26 cellular contexts compared by ENCODE assay signal in the genomic region with DNA sequence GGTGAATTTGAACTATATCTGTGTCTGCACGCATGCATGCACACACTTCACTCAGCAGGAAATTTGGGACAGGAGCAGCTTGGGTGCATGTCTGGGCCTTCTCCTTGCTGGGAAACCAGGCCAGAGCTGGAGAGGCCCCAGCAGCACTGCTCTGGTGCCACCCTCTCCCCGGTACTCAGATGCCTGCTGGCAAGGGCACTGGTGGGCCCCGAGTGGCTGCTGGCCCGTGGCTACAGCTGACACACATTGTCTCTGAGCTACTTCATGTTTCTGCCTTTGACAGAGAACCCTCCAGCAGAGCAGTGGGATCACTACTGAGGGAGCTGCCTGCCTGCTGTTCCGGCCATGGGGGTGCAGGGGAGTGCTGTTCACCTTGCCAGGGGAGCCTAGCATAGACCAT. TPM values are rescaled to one million over a fixed set of nuclear protein-coding genes. Genes with fewer than 3 reads are reported as not detected.
DNase-seq lines count a peak whose midpoint lies in the region; ATAC-seq, FAIRE-seq and TF ChIP-seq lines count a peak whose summit lies in the region.
"Had no signal": no experiment of that assay in that cellular context is flagged by ENCODE, and none has a peak within 500 bp of the region (broad histone marks: within the 10 kb centered on the region; RNA-seq: fewer than 3 reads in every experiment).

No MANE protein-coding gene starts in this region.

- 69 to 92% (median 83%) methylated on average over 4 to 5 of the region's 5 CpGs for WGBS in spleen, 5 donors

- H3K9me3 ChIP-seq in kidney (ENCODE audit: control insufficient read depth in 1 of 2, low read length in 2 of 2) = no peaks in the 10 kb centered on the region
- no peaks in the 10 kb centered on the region for H3K9me3 ChIP-seq in spleen
- H3K9me3 ChIP-seq: A549; BLaER1 treated with 17β-estradiol and CSF1 and Interleukin-3, amounts not matched to agents 10 nM and 100 nM had no signal

- no peaks in the 10 kb centered on the region for H3K9me3 Mint-ChIP-seq in CD14-positive monocyte
- H3K9me3 Mint-ChIP-seq in progenitor cell of endocrine pancreas (ENCODE audit: low read depth) = no peaks in the 10 kb centered on the region
- H3K9me3 Mint-ChIP-seq: CD4-positive, alpha-beta memory T cell; CD8-positive, alpha-beta memory T cell had no signal

- intact Hi-C loops in CD14-positive monocyte (cut with micrococcal nuclease) (no loop called here), kidney (cut with DNase I) (no loop called here), spleen (cut with DNase I; ENCODE audit: low total_unique reads) (no loop called here)

- no peak overlapping the region for H3K27ac Mint-ChIP-seq in CD14-positive monocyte
- H3K27ac Mint-ChIP-seq in progenitor cell of endocrine pancreas = no peak overlapping the region
- H3K27ac Mint-ChIP-seq: B cell; CD4-positive, alpha-beta memory T cell; CD4-positive, CD25-positive, alpha-beta regulatory T cell; CD8-positive, alpha-beta memory T cell had no signal

- H3K27ac ChIP-seq in kidney (ENCODE audit: low read depth in 2 of 2, low read length in 2 of 2) (no peak overlapping the region), spleen (no peak overlapping the region)
- H3K27ac ChIP-seq: 22Rv1; A549; BLaER1 treated with 17β-estradiol and CSF1 and Interleukin-3, amounts not matched to agents 10 nM and 100 nM; C4-2B had no signal

- TF ChIP-seq CTCF in CD14-positive monocyte (IDR thresholded peaks at IDR 0.05) = no peak
- TF ChIP-seq CTCF in kidney (IDR thresholded peaks at IDR 0.05; ENCODE audit: borderline replicate concordance, extremely low read depth, insufficient read depth) = no peak
- no peak for TF ChIP-seq CTCF in spleen (IDR thresholded peaks at IDR 0.05 in 8 of 11, conservative IDR thresholded peaks at IDR 0.05 in 3 of 11)
- TF ChIP-seq CTCF in progenitor cell of endocrine pancreas (IDR thresholded peaks at IDR 0.05; ENCODE audit: unreplicated experiment) = no peak

- H3K36me3 Mint-ChIP-seq in CD14-positive monocyte (no peaks in the 10 kb centered on the region), progenitor cell of endocrine pancreas (ENCODE audit: insufficient read depth) (no peaks in the 10 kb centered on the region)
- H3K36me3 Mint-ChIP-seq: CD4-positive, alpha-beta memory T cell; CD4-positive, CD25-positive, alpha-beta regulatory T cell; CD8-positive, alpha-beta memory T cell had no signal

- H3K27me3 Mint-ChIP-seq in CD14-positive monocyte (ENCODE audit: low read depth in 3 of 3) = peaks cover 1 to 7% (median 5%) of the 10 kb centered on the region in 3 donors
- peaks cover 3% of the 10 kb centered on the region for H3K27me3 Mint-ChIP-seq in progenitor cell of endocrine pancreas

- no peak for ATAC-seq in GM18873 (IDR thresholded peaks at IDR 0.05; ENCODE audit: low FRiP score, unreplicated experiment)
- ATAC-seq: GM12878 had no signal

- FAIRE-seq in kidney (lab: Jason Lieb, UNC) = no peak
- FAIRE-seq: A549, GM12878, GM12892, GM18507, GM19239 had no signal

- TF ChIP-seq POLR2A in spleen (IDR thresholded peaks at IDR 0.05) = no peak

- H3K36me3 ChIP-seq in kidney (ENCODE audit: control insufficient read depth in 1 of 2, insufficient read depth in 2 of 2, low read length in 2 of 2) (no peaks in the 10 kb centered on the region), spleen (no peaks in the 10 kb centered on the region)
- H3K36me3 ChIP-seq: BLaER1 treated with 17β-estradiol and CSF1 and Interleukin-3, amounts not matched to agents 10 nM and 100 nM had no signal

- DNase-seq in CD14-positive monocyte (ENCODE audit: low spot score) = peak; percentile 10
- DNase-seq in kidney = peak; percentile 29
- DNase-seq in spleen = peak; percentile 44
- no peak for DNase-seq in progenitor cell of endocrine pancreas (ENCODE audit: low spot score, unreplicated experiment)
- DNase-seq: AML-193; CD4-positive, alpha-beta memory T cell; CD4-positive, CD25-positive, alpha-beta regulatory T cell; CD8-positive, alpha-beta memory T cell; COR-L47; DMS 273 treated with DMSO at 0.1 percent for 48 hours; DMS153; DMS53; DMS79; DND-41; EL; GDM1 had no signal

- H3K27me3 ChIP-seq in spleen (replicated peaks in 1 of 7) = peaks cover 0 to 40% (median 0%) of the 10 kb centered on the region in 7 donors
- H3K27me3 ChIP-seq: BLaER1 treated with 17β-estradiol and CSF1 and Interleukin-3, amounts not matched to agents 10 nM and 100 nM had no signal

- H3K4me3 ChIP-seq in kidney (ENCODE audit: low read length in 2 of 2) = no peak overlapping the region
- no peak overlapping the region for H3K4me3 ChIP-seq in spleen
- H3K4me3 ChIP-seq: A549; BLaER1 treated with 17β-estradiol and CSF1 and Interleukin-3, amounts not matched to agents 10 nM and 100 nM; GM12878 had no signal

- no peaks in the 10 kb centered on the region for H3K4me1 ChIP-seq in kidney (ENCODE audit: control insufficient read depth in 1 of 2, insufficient read depth in 1 of 2, low read depth in 1 of 2, low read length in 2 of 2)
- H3K4me1 ChIP-seq in spleen = no peaks in the 10 kb centered on the region
- H3K4me1 ChIP-seq: A549 had no signal

- no peak overlapping the region for H3K9ac ChIP-seq in kidney (ENCODE audit: low read length in 2 of 2)
- H3K9ac ChIP-seq: BLaER1 treated with 17β-estradiol and CSF1 and Interleukin-3, amounts not matched to agents 10 nM and 100 nM had no signal

- H3K4me1 Mint-ChIP-seq in CD14-positive monocyte = no peaks in the 10 kb centered on the region
- no peaks in the 10 kb centered on the region for H3K4me1 Mint-ChIP-seq in progenitor cell of endocrine pancreas (ENCODE audit: low read depth)
- H3K4me1 Mint-ChIP-seq: B cell; CD4-positive, alpha-beta memory T cell; CD8-positive, alpha-beta memory T cell had no signal

- H3K4me3 Mint-ChIP-seq in CD14-positive monocyte (no peak overlapping the region), progenitor cell of endocrine pancreas (ENCODE audit: low read depth) (no peak overlapping the region)
- H3K4me3 Mint-ChIP-seq: B cell; CD4-positive, alpha-beta memory T cell; CD4-positive, CD25-positive, alpha-beta regulatory T cell; CD8-positive, alpha-beta memory T cell had no signal

RNA-seq across cellular contexts. Expression of a gene that starts 37.5 kb away (rescaled TPM):
- polyA plus RNA-seq in CD14-positive monocyte (10 to 100 TPM in 1 of 2 donors, 1 to 10 TPM in 1; 9.9 to 17.6 TPM), kidney (ENCODE audit: insufficient read depth, low read depth, low replicate concordance) (19.6 TPM), spleen (10 to 100 TPM; 12.0 to 28.4 (median 23.7) TPM)
- total RNA-seq in kidney (62.4 TPM), spleen (10 to 100 TPM; 44.5 to 60.9 (median 47.7) TPM), progenitor cell of endocrine pancreas (101 and 109 TPM in 2 replicates)
